In the genomic region with DNA sequence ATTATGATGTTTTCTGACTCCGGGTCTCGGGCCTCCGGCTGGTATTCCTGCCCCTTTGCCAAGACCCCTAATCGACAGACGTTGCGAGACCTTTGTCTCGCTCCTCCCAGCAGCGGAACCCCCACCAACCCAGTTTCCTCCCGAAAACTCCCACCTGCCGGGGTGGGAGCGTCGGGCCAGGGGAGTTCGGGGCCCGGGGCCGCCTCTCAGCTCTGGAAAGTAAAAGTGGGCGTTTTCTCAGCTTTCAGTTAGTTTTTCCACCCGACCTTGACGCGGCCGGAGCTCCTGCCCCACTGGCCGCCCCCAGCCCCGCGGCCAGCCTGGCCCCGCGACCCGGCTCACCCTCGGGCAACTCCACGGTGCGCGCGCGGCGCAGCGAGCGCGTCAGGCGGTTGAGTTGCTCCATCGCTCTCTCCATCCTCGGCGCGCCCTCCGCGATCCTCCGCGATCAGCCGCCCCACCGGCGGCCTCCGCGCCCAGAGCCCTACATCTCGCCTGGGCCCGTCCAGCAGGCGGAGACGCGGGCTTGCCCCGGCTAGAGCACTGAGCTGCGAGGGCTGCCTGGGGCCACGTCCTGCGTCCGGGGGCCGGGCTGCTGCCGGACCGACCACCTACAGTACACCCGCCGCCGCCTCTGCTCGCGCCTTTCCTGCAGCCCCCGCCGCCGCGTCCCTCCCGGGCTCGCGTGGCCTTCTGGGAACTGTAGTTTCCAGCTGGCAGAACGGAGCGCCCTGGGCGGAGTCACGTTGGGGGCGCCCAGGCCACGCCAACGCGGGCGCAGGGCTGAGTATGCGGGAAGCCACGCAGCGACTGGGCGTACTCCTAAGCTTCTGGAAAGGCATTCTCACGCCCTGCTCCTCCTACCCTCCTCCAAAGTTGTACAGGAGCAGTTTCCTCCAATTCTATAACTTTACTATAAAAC, we compare ENCODE assay signal across 1 cellular context.
TF ChIP-seq lines count a peak whose summit lies in the region.

A gene with protein sequence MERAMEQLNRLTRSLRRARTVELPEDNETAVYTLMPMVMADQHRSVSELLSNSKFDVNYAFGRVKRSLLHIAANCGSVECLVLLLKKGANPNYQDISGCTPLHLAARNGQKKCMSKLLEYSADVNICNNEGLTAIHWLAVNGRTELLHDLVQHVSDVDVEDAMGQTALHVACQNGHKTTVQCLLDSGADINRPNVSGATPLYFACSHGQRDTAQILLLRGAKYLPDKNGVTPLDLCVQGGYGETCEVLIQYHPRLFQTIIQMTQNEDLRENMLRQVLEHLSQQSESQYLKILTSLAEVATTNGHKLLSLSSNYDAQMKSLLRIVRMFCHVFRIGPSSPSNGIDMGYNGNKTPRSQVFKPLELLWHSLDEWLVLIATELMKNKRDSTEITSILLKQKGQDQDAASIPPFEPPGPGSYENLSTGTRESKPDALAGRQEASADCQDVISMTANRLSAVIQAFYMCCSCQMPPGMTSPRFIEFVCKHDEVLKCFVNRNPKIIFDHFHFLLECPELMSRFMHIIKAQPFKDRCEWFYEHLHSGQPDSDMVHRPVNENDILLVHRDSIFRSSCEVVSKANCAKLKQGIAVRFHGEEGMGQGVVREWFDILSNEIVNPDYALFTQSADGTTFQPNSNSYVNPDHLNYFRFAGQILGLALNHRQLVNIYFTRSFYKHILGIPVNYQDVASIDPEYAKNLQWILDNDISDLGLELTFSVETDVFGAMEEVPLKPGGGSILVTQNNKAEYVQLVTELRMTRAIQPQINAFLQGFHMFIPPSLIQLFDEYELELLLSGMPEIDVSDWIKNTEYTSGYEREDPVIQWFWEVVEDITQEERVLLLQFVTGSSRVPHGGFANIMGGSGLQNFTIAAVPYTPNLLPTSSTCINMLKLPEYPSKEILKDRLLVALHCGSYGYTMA (minus strand): TSS at position 695 of the 922 bp plus-strand sequence. CDS start 277 bp downstream, at position 418.

TF ChIP-seq in K562, 482 proteins besides CTCF, POLR2A, EP300 and RAD21 (continued from another document and continues in another):
- TF ChIP-seq NFATC3 (IDR thresholded peaks at IDR 0.05), result no peak
- TF ChIP-seq HNRNPL (IDR thresholded peaks at IDR 0.05; ENCODE audit: low read depth, low read length), result peak; percentile 17; the same call in 1 of the 2 replicates
- TF ChIP-seq, protein P1, sequence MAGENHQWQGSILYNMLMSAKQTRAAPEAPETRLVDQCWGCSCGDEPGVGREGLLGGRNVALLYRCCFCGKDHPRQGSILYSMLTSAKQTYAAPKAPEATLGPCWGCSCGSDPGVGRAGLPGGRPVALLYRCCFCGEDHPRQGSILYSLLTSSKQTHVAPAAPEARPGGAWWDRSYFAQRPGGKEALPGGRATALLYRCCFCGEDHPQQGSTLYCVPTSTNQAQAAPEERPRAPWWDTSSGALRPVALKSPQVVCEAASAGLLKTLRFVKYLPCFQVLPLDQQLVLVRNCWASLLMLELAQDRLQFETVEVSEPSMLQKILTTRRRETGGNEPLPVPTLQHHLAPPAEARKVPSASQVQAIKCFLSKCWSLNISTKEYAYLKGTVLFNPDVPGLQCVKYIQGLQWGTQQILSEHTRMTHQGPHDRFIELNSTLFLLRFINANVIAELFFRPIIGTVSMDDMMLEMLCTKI (IDR thresholded peaks at IDR 0.05; ENCODE audit: partially characterized antibody), result no peak
- TF ChIP-seq, protein P2, sequence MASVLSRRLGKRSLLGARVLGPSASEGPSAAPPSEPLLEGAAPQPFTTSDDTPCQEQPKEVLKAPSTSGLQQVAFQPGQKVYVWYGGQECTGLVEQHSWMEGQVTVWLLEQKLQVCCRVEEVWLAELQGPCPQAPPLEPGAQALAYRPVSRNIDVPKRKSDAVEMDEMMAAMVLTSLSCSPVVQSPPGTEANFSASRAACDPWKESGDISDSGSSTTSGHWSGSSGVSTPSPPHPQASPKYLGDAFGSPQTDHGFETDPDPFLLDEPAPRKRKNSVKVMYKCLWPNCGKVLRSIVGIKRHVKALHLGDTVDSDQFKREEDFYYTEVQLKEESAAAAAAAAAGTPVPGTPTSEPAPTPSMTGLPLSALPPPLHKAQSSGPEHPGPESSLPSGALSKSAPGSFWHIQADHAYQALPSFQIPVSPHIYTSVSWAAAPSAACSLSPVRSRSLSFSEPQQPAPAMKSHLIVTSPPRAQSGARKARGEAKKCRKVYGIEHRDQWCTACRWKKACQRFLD (CRISPR knock-in tag; IDR thresholded peaks at IDR 0.05), result no peak
- TF ChIP-seq ZNF140 (CRISPR knock-in tag; IDR thresholded peaks at IDR 0.05), result no peak
- TF ChIP-seq, protein P3, sequence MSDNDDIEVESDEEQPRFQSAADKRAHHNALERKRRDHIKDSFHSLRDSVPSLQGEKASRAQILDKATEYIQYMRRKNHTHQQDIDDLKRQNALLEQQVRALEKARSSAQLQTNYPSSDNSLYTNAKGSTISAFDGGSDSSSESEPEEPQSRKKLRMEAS (CRISPR knock-in tag; IDR thresholded peaks at IDR 0.05), result peak; percentile 68; the same call in 1 of the 2 replicates
- peak; percentile 35; the same call in 1 of the 2 replicates for TF ChIP-seq E2F3 (CRISPR knock-in tag; IDR thresholded peaks at IDR 0.05)
- TF ChIP-seq CXXC5 (CRISPR knock-in tag; IDR thresholded peaks at IDR 0.05), result peak; percentile 93
- TF ChIP-seq CEBPB (tag; IDR thresholded peaks at IDR 0.05), result peak; percentile 82
- peak; percentile 67; the same call in 1 of the 2 replicates for TF ChIP-seq NCOA6 (IDR thresholded peaks at IDR 0.05)
- no peak for TF ChIP-seq SRF (CRISPR knock-in tag; IDR thresholded peaks at IDR 0.05)
- TF ChIP-seq JUN (IDR thresholded peaks at IDR 0.05; ENCODE audit: borderline replicate concordance, low read depth, low read length), result no peak
- TF ChIP-seq JUN (CRISPR knock-in tag; IDR thresholded peaks at IDR 0.05; ENCODE audit: borderline replicate concordance), result no peak
- TF ChIP-seq, protein P4, sequence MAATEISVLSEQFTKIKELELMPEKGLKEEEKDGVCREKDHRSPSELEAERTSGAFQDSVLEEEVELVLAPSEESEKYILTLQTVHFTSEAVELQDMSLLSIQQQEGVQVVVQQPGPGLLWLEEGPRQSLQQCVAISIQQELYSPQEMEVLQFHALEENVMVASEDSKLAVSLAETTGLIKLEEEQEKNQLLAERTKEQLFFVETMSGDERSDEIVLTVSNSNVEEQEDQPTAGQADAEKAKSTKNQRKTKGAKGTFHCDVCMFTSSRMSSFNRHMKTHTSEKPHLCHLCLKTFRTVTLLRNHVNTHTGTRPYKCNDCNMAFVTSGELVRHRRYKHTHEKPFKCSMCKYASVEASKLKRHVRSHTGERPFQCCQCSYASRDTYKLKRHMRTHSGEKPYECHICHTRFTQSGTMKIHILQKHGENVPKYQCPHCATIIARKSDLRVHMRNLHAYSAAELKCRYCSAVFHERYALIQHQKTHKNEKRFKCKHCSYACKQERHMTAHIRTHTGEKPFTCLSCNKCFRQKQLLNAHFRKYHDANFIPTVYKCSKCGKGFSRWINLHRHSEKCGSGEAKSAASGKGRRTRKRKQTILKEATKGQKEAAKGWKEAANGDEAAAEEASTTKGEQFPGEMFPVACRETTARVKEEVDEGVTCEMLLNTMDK (IDR thresholded peaks at IDR 0.05; ENCODE audit: borderline replicate concordance, insufficient read depth, low read depth, low read length, poor library complexity, severe bottlenecking), result no peak
- peak; percentile 41; the same call in 1 of the 2 replicates for TF ChIP-seq EP400 (IDR thresholded peaks at IDR 0.05)
- no peak for TF ChIP-seq ZNF184 (CRISPR knock-in tag; IDR thresholded peaks at IDR 0.05)
- TF ChIP-seq, protein P5, sequence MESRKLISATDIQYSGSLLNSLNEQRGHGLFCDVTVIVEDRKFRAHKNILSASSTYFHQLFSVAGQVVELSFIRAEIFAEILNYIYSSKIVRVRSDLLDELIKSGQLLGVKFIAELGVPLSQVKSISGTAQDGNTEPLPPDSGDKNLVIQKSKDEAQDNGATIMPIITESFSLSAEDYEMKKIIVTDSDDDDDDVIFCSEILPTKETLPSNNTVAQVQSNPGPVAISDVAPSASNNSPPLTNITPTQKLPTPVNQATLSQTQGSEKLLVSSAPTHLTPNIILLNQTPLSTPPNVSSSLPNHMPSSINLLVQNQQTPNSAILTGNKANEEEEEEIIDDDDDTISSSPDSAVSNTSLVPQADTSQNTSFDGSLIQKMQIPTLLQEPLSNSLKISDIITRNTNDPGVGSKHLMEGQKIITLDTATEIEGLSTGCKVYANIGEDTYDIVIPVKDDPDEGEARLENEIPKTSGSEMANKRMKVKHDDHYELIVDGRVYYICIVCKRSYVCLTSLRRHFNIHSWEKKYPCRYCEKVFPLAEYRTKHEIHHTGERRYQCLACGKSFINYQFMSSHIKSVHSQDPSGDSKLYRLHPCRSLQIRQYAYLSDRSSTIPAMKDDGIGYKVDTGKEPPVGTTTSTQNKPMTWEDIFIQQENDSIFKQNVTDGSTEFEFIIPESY (CRISPR knock-in tag; IDR thresholded peaks at IDR 0.05), result peak; percentile 51; the same call in 1 of the 2 replicates
- no peak for TF ChIP-seq ZBTB8A (IDR thresholded peaks at IDR 0.05; ENCODE audit: partially characterized antibody)
- TF ChIP-seq ZNF780A (CRISPR knock-in tag; IDR thresholded peaks at IDR 0.05), result no peak
- no peak for TF ChIP-seq TAF7 (tag; IDR thresholded peaks at IDR 0.05)
- no peak for TF ChIP-seq SMARCA5 (IDR thresholded peaks at IDR 0.05)
- TF ChIP-seq CBX1 (IDR thresholded peaks at IDR 0.05; ENCODE audit: low read depth), result peak; percentile 83; the same call in 1 of the 2 replicates
- TF ChIP-seq ZNF311 (CRISPR knock-in tag; IDR thresholded peaks at IDR 0.05), result no peak
- no peak for TF ChIP-seq ZNF79 (CRISPR knock-in tag; IDR thresholded peaks at IDR 0.05; ENCODE audit: low read depth)
- TF ChIP-seq, protein P6, sequence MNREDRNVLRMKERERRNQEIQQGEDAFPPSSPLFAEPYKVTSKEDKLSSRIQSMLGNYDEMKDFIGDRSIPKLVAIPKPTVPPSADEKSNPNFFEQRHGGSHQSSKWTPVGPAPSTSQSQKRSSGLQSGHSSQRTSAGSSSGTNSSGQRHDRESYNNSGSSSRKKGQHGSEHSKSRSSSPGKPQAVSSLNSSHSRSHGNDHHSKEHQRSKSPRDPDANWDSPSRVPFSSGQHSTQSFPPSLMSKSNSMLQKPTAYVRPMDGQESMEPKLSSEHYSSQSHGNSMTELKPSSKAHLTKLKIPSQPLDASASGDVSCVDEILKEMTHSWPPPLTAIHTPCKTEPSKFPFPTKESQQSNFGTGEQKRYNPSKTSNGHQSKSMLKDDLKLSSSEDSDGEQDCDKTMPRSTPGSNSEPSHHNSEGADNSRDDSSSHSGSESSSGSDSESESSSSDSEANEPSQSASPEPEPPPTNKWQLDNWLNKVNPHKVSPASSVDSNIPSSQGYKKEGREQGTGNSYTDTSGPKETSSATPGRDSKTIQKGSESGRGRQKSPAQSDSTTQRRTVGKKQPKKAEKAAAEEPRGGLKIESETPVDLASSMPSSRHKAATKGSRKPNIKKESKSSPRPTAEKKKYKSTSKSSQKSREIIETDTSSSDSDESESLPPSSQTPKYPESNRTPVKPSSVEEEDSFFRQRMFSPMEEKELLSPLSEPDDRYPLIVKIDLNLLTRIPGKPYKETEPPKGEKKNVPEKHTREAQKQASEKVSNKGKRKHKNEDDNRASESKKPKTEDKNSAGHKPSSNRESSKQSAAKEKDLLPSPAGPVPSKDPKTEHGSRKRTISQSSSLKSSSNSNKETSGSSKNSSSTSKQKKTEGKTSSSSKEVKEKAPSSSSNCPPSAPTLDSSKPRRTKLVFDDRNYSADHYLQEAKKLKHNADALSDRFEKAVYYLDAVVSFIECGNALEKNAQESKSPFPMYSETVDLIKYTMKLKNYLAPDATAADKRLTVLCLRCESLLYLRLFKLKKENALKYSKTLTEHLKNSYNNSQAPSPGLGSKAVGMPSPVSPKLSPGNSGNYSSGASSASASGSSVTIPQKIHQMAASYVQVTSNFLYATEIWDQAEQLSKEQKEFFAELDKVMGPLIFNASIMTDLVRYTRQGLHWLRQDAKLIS (CRISPR knock-in tag; IDR thresholded peaks at IDR 0.05), result 0 out of 2 replicates have a peak, but pooled peaks have one; percentile 80
- no peak for TF ChIP-seq DDX20 (tag; IDR thresholded peaks at IDR 0.05; ENCODE audit: low read depth)
- TF ChIP-seq PTBP1 (IDR thresholded peaks at IDR 0.05; ENCODE audit: low read depth, low read length), result no peak
- peak; percentile 86 for TF ChIP-seq ATF7 (IDR thresholded peaks at IDR 0.05)
- TF ChIP-seq SRSF9 (IDR thresholded peaks at IDR 0.05; ENCODE audit: borderline replicate concordance, low read depth, low read length), result no peak
- no peak for TF ChIP-seq ZFP1 (CRISPR knock-in tag; IDR thresholded peaks at IDR 0.05)
- TF ChIP-seq RNF2 (IDR thresholded peaks at IDR 0.05), result 0 out of 2 replicates have a peak, but pooled peaks have one; percentile 32
- TF ChIP-seq PHF20 (IDR thresholded peaks at IDR 0.05; ENCODE audit: partially characterized antibody), result peak; percentile 76
- no peak for TF ChIP-seq ZNF24 (IDR thresholded peaks at IDR 0.05)
- TF ChIP-seq EHMT2 (IDR thresholded peaks at IDR 0.05), result no peak
- TF ChIP-seq CAMTA2 (CRISPR knock-in tag; conservative IDR thresholded peaks at IDR 0.05), result no peak
- no peak for TF ChIP-seq CBX5 (IDR thresholded peaks at IDR 0.05; ENCODE audit: borderline replicate concordance, low read depth)
- TF ChIP-seq, protein P7, sequence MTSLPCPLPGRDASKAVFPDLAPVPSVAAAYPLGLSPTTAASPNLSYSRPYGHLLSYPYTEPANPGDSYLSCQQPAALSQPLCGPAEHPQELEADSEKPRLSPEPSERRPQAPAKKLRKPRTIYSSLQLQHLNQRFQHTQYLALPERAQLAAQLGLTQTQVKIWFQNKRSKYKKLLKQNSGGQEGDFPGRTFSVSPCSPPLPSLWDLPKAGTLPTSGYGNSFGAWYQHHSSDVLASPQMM (CRISPR knock-in tag; IDR thresholded peaks at IDR 0.05), result no peak
- TF ChIP-seq, protein P8, sequence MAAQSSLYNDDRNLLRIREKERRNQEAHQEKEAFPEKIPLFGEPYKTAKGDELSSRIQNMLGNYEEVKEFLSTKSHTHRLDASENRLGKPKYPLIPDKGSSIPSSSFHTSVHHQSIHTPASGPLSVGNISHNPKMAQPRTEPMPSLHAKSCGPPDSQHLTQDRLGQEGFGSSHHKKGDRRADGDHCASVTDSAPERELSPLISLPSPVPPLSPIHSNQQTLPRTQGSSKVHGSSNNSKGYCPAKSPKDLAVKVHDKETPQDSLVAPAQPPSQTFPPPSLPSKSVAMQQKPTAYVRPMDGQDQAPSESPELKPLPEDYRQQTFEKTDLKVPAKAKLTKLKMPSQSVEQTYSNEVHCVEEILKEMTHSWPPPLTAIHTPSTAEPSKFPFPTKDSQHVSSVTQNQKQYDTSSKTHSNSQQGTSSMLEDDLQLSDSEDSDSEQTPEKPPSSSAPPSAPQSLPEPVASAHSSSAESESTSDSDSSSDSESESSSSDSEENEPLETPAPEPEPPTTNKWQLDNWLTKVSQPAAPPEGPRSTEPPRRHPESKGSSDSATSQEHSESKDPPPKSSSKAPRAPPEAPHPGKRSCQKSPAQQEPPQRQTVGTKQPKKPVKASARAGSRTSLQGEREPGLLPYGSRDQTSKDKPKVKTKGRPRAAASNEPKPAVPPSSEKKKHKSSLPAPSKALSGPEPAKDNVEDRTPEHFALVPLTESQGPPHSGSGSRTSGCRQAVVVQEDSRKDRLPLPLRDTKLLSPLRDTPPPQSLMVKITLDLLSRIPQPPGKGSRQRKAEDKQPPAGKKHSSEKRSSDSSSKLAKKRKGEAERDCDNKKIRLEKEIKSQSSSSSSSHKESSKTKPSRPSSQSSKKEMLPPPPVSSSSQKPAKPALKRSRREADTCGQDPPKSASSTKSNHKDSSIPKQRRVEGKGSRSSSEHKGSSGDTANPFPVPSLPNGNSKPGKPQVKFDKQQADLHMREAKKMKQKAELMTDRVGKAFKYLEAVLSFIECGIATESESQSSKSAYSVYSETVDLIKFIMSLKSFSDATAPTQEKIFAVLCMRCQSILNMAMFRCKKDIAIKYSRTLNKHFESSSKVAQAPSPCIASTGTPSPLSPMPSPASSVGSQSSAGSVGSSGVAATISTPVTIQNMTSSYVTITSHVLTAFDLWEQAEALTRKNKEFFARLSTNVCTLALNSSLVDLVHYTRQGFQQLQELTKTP (IDR thresholded peaks at IDR 0.05; ENCODE audit: low read depth in 1 of 2, partially characterized antibody in 2 of 2), result peak in 1 of 2 experiments; percentile 77
- no peak for TF ChIP-seq CHD1 (IDR thresholded peaks at IDR 0.05; ENCODE audit: low read length)
